ENCODE assay signal across 13 cellular contexts in genomic region chr1:158145173-158145719, GRCh38. TPM values are rescaled to one million over a fixed set of nuclear protein-coding genes. Genes with fewer than 3 reads are reported as not detected.
DNase-seq lines count a peak whose midpoint lies in the region; FAIRE-seq and TF ChIP-seq lines count a peak whose summit lies in the region.
"Had no signal": no experiment of that assay in that cellular context is flagged by ENCODE, and none has a peak within 500 bp of the region (broad histone marks: within the 10 kb centered on the region; RNA-seq: fewer than 3 reads in every experiment).

No MANE protein-coding gene starts in this region.

- H3K4me3 ChIP-seq in ACC112 (ENCODE audit: low read depth, low read length) (no peak overlapping the region), LNCaP clone FGC (ENCODE audit: low read depth, low read length) (no peak overlapping the region), kidney (ENCODE audit: low read length in 2 of 2) (no peak overlapping the region)

- H3K27ac ChIP-seq in ACC112 (ENCODE audit: low read depth, low read length) (peak overlapping the region; percentile 36; the same call in 1 of the 2 replicates), kidney (ENCODE audit: low read depth in 2 of 2, low read length in 2 of 2) (no peak overlapping the region)

- intact Hi-C loops in kidney (cut with DNase I), result no loop called here
- intact Hi-C loops in activated naive CD4-positive, alpha-beta T cell treated with anti-CD3 and anti-CD28 coated beads for 36 hours (cut with micrococcal nuclease), result loop anchor here (10.0 kb wide), 1 partner anchor 930 kb away; the partner anchor contains the start of gene AIM2

- no peak overlapping the region for H3K9ac ChIP-seq in kidney (ENCODE audit: low read length in 2 of 2)

- H3K27ac Mint-ChIP-seq in activated naive CD4-positive, alpha-beta T cell treated with anti-CD3 and anti-CD28 coated beads for 36 hours, result no peak overlapping the region
- H3K27ac Mint-ChIP-seq: activated B cell treated with CpG ODN at 0.5 μM for 24 hours; activated naive CD4-positive, alpha-beta T cell treated with anti-CD3 and anti-CD28 coated beads, Interleukin-2, amount 10 ng/mL, durations not matched to agents 7 days and 5 days; natural killer cell treated with Interleukin-12 subunit alpha and Interleukin-12 subunit beta and Interleukin-15 and Interleukin-18, amount 100 ng/mL, for 72 hours had no signal

- H3K36me3 ChIP-seq in ACC112 (ENCODE audit: insufficient read depth, low read length) (no peaks in the 10 kb centered on the region), kidney (ENCODE audit: control insufficient read depth in 1 of 2, insufficient read depth in 2 of 2, low read length in 2 of 2) (no peaks in the 10 kb centered on the region)

- CTCF ChIA-PET in activated naive CD4-positive, alpha-beta T cell treated with anti-CD3 and anti-CD28 coated beads for 36 hours (lab: Charles Lee), result interaction anchor here (1.2 kb wide), 1 partner anchor 12 kb away, joined by 5 read pairs; no protein-coding TSS in a partner anchor

- peaks cover 14% of the 10 kb centered on the region for H3K4me1 Mint-ChIP-seq in activated naive CD4-positive, alpha-beta T cell treated with anti-CD3 and anti-CD28 coated beads for 36 hours (ENCODE audit: low read depth)

- H3K79me2 ChIP-seq in ACC112 (ENCODE audit: control insufficient read depth, insufficient read depth, low read length, unreplicated experiment), result no peaks in the 10 kb centered on the region

- no peak overlapping the region for H3K4me3 Mint-ChIP-seq in activated naive CD4-positive, alpha-beta T cell treated with anti-CD3 and anti-CD28 coated beads for 36 hours
- H3K4me3 Mint-ChIP-seq: activated B cell treated with CpG ODN at 0.5 μM for 24 hours; activated naive CD4-positive, alpha-beta T cell treated with anti-CD3 and anti-CD28 coated beads, Interleukin-2, amount 10 ng/mL, durations not matched to agents 7 days and 5 days; natural killer cell treated with Interleukin-12 subunit alpha and Interleukin-12 subunit beta and Interleukin-15 and Interleukin-18, amount 100 ng/mL, for 72 hours had no signal

- H3K9me3 ChIP-seq in kidney (ENCODE audit: control insufficient read depth in 1 of 2, low read length in 2 of 2), result no peaks in the 10 kb centered on the region

- H3K9me3 Mint-ChIP-seq in activated naive CD4-positive, alpha-beta T cell treated with anti-CD3 and anti-CD28 coated beads for 36 hours, result no peaks in the 10 kb centered on the region

- peaks cover 24% of the 10 kb centered on the region for H3K4me1 ChIP-seq in ACC112 (ENCODE audit: control insufficient read depth, insufficient read depth, low read length, unreplicated experiment)
- peaks cover 0 to 3% of the 10 kb centered on the region in 2 donors for H3K4me1 ChIP-seq in kidney (ENCODE audit: control insufficient read depth in 1 of 2, insufficient read depth in 1 of 2, low read depth in 1 of 2, low read length in 2 of 2)

- TF ChIP-seq CTCF in LNCaP clone FGC (IDR thresholded peaks at IDR 0.05; ENCODE audit: control insufficient read depth, extremely low read depth, insufficient read depth), result no peak
- no peak for TF ChIP-seq CTCF in kidney (IDR thresholded peaks at IDR 0.05; ENCODE audit: borderline replicate concordance, extremely low read depth, insufficient read depth)

- H3K36me3 Mint-ChIP-seq in activated naive CD4-positive, alpha-beta T cell treated with anti-CD3 and anti-CD28 coated beads for 36 hours (ENCODE audit: low read depth), result no peaks in the 10 kb centered on the region
- H3K36me3 Mint-ChIP-seq: activated naive CD4-positive, alpha-beta T cell treated with anti-CD3 and anti-CD28 coated beads, Interleukin-2, amount 10 ng/mL, durations not matched to agents 7 days and 5 days; natural killer cell treated with Interleukin-12 subunit alpha and Interleukin-12 subunit beta and Interleukin-15 and Interleukin-18, amount 100 ng/mL, for 72 hours had no signal

- H3K27me3 ChIP-seq in ACC112 (ENCODE audit: insufficient read depth, low read length), result no peaks in the 10 kb centered on the region

- DNase-seq in LNCaP clone FGC (ENCODE audit: low read depth) (peak; percentile 52), dermis blood vessel endothelial cell (peak; percentile 58), kidney (peak; percentile 79), NCI-H187 treated with DMSO at 0.1 percent for 48 hours (lab: John Stamatoyannopoulos, UW) (no peak), NAMALWA (ENCODE audit: low spot score) (no peak), NCI-H1417 (lab: John Stamatoyannopoulos, UW) (no peak)
- DNase-seq in activated naive CD4-positive, alpha-beta T cell treated with anti-CD3 and anti-CD28 coated beads for 36 hours, result no peak
- DNase-seq: activated B cell treated with CpG ODN at 0.5 μM for 24 hours; activated naive CD4-positive, alpha-beta T cell treated with anti-CD3 and anti-CD28 coated beads, Interleukin-2, amount 10 ng/mL, durations not matched to agents 7 days and 5 days; glutamatergic neuron; NCI-H1092 had no signal

- H3K27me3 Mint-ChIP-seq in activated naive CD4-positive, alpha-beta T cell treated with anti-CD3 and anti-CD28 coated beads for 36 hours (ENCODE audit: low read depth), result no peaks in the 10 kb centered on the region
- H3K27me3 Mint-ChIP-seq: activated B cell treated with CpG ODN at 0.5 μM for 24 hours; natural killer cell treated with Interleukin-12 subunit alpha and Interleukin-12 subunit beta and Interleukin-15 and Interleukin-18, amount 100 ng/mL, for 72 hours had no signal

- no peak for FAIRE-seq in kidney (lab: Jason Lieb, UNC)

- H2AFZ ChIP-seq in ACC112 (ENCODE audit: low read length, unreplicated experiment), result no peak overlapping the region

RNA-seq across cellular contexts. Expression of gene CD1D, which starts 35.4 kb away (rescaled TPM):
- not detected in 2 replicates for total RNA-seq in dermis blood vessel endothelial cell
- total RNA-seq in kidney, result 3.2 TPM
- polyA plus RNA-seq in kidney (ENCODE audit: insufficient read depth, low read depth, low replicate concordance), result 0.77 TPM
- total RNA-seq in activated naive CD4-positive, alpha-beta T cell treated with anti-CD3 and anti-CD28 coated beads for 36 hours, result not detected
- total RNA-seq: natural killer cell treated with Interleukin-12 subunit alpha and Interleukin-12 subunit beta and Interleukin-15 and Interleukin-18, amount 100 ng/mL, for 72 hours had no signal

Comparison
In these comparisons a context has a peak if more than half of its experiments do, and no peak if none do; other contexts are left out.
1. DNase-seq: peak in LNCaP clone FGC (single experiment), dermis blood vessel endothelial cell (single experiment) and kidney (single experiment); none in NCI-H187 treated with DMSO at 0.1 percent for 48 hours (single experiment), NAMALWA (single experiment), activated naive CD4-positive, alpha-beta T cell treated with anti-CD3 and anti-CD28 coated beads for 36 hours (single experiment) and NCI-H1417 (0 of 3).